ENCODE assay signal across 9 cellular contexts in genomic region chr3:122795674-122795969, GRCh38. TPM values are rescaled to one million over a fixed set of nuclear protein-coding genes. Genes with fewer than 3 reads are reported as not detected.
DNase-seq lines count a peak whose midpoint lies in the region; ATAC-seq and TF ChIP-seq lines count a peak whose summit lies in the region.
"Had no signal": no experiment of that assay in that cellular context is flagged by ENCODE, and none has a peak within 500 bp of the region (broad histone marks: within the 10 kb centered on the region; RNA-seq: fewer than 3 reads in every experiment).

No MANE protein-coding gene starts in this region.

- H3K4me3 Mint-ChIP-seq in activated CD4-positive, alpha-beta T cell treated with anti-CD3 and anti-CD28 coated beads, Interleukin-2, amount 10 ng/mL, durations not matched to agents 24 days and 14 days, result peak overlapping the region; percentile 90

- no peak for ATAC-seq in left lung

- no peaks in the 10 kb centered on the region for H3K9me3 Mint-ChIP-seq in activated CD4-positive, alpha-beta T cell treated with anti-CD3 and anti-CD28 coated beads, Interleukin-2, amount 10 ng/mL, durations not matched to agents 24 days and 14 days

- no peak for DNase-seq in activated CD4-positive, alpha-beta T cell treated with anti-CD3 and anti-CD28 coated beads, Interleukin-2, amount 10 ng/mL, durations not matched to agents 24 days and 14 days
- DNase-seq in activated CD4-positive, alpha-beta T cell treated with anti-CD3 and anti-CD28 coated beads for 1 hour, result no peak
- no peak for DNase-seq in ascending aorta (ENCODE audit: low spot score in 2 of 2)
- DNase-seq in left lung, result no peak
- DNase-seq in NCI-H69 (lab: John Stamatoyannopoulos, UW), result no peak
- no peak for DNase-seq in head of caudate nucleus
- no peak for DNase-seq in NCI-H2081 treated with DMSO at 0.1 percent for 48 hours (lab: John Stamatoyannopoulos, UW)
- DNase-seq: NCI-H1694 treated with DMSO at 0.1 percent for 48 hours had no signal

- intact Hi-C loops in activated CD4-positive, alpha-beta T cell treated with anti-CD3 and anti-CD28 coated beads, Interleukin-2, amount 10 ng/mL, durations not matched to agents 24 days and 14 days (cut with micrococcal nuclease), result loop anchor here (2.0 to 5.0 kb wide), 3 partner anchors 233 to 1249 kb away; partner anchors contain the start of genes DTX3L, FAM162A and PARP9
- intact Hi-C loops in ascending aorta (cut with DNase I), result loop anchor here (2.0 to 10.0 kb wide), 2 partner anchors 241 to 381 kb away; partner anchors contain the start of gene WDR5B
- intact Hi-C loops in left lung (cut with DNase I), result no loop called here
- intact Hi-C loops in head of caudate nucleus (cut with DNase I), result no loop called here

- H3K9me3 ChIP-seq in ascending aorta (no peaks in the 10 kb centered on the region), left lung (no peaks in the 10 kb centered on the region), thymus (ENCODE audit: control insufficient read depth) (no peaks in the 10 kb centered on the region)

- no peak for TF ChIP-seq CTCF in ascending aorta (IDR thresholded peaks at IDR 0.05)
- TF ChIP-seq CTCF in left lung (IDR thresholded peaks at IDR 0.05), result no peak

- H3K4me1 ChIP-seq in ascending aorta, result peaks cover 3 to 5% of the 10 kb centered on the region in 2 donors
- peaks cover 5 to 40% of the 10 kb centered on the region in 2 donors for H3K4me1 ChIP-seq in left lung
- peaks cover 20% of the 10 kb centered on the region for H3K4me1 ChIP-seq in thymus (ENCODE audit: control insufficient read depth, insufficient read depth, low read length)

- 57% methylated on average over 10 of the region's 10 CpGs for WGBS in thymus

- H3K27me3 Mint-ChIP-seq in activated CD4-positive, alpha-beta T cell treated with anti-CD3 and anti-CD28 coated beads, Interleukin-2, amount 10 ng/mL, durations not matched to agents 24 days and 14 days, result no peaks in the 10 kb centered on the region

- H3K27ac ChIP-seq in ascending aorta (peak overlapping the region; percentile 96 to 100), left lung (peak overlapping the region; percentile 92 to 97), thymus (ENCODE audit: low read depth) (no peak overlapping the region)

- peaks cover 5% of the 10 kb centered on the region for H3K36me3 Mint-ChIP-seq in activated CD4-positive, alpha-beta T cell treated with anti-CD3 and anti-CD28 coated beads, Interleukin-2, amount 10 ng/mL, durations not matched to agents 24 days and 14 days (ENCODE audit: low read depth)

- H3K36me3 ChIP-seq in ascending aorta (no peaks in the 10 kb centered on the region), left lung (no peaks in the 10 kb centered on the region), thymus (ENCODE audit: control insufficient read depth, insufficient read depth) (no peaks in the 10 kb centered on the region)

- H3K27me3 ChIP-seq in ascending aorta, result no peaks in the 10 kb centered on the region
- H3K27me3 ChIP-seq in left lung, result no peaks in the 10 kb centered on the region
- H3K27me3 ChIP-seq in thymus (ENCODE audit: control insufficient read depth, insufficient read depth), result no peaks in the 10 kb centered on the region

- H3K4me3 ChIP-seq in ascending aorta, result peak overlapping the region; percentile 89 to 98
- H3K4me3 ChIP-seq in left lung, result peak overlapping the region; percentile 76 to 81
- peak overlapping the region; percentile 91 for H3K4me3 ChIP-seq in thymus (ENCODE audit: low read length)

- H3K4me1 Mint-ChIP-seq in activated CD4-positive, alpha-beta T cell treated with anti-CD3 and anti-CD28 coated beads, Interleukin-2, amount 10 ng/mL, durations not matched to agents 24 days and 14 days, result peaks cover 32% of the 10 kb centered on the region

- peak overlapping the region; percentile 6 for H3K27ac Mint-ChIP-seq in activated CD4-positive, alpha-beta T cell treated with anti-CD3 and anti-CD28 coated beads, Interleukin-2, amount 10 ng/mL, durations not matched to agents 24 days and 14 days

RNA-seq across cellular contexts. Expression of gene SLC49A4, which starts 0.8 kb away (rescaled TPM):
- 1.4 and 1.5 TPM in 2 replicates for total RNA-seq in activated CD4-positive, alpha-beta T cell treated with anti-CD3 and anti-CD28 coated beads, Interleukin-2, amount 10 ng/mL, durations not matched to agents 24 days and 14 days
- total RNA-seq in ascending aorta (3.2 TPM), left lung (10 to 100 TPM; 12.3 to 19.2 TPM)
- 5.9 TPM for polyA plus RNA-seq in thymus

RNA-seq across cellular contexts. Expression of gene HSPBAP1, which starts 2.0 kb away (rescaled TPM):
- 7.5 and 8.7 TPM in 2 replicates for total RNA-seq in activated CD4-positive, alpha-beta T cell treated with anti-CD3 and anti-CD28 coated beads, Interleukin-2, amount 10 ng/mL, durations not matched to agents 24 days and 14 days
- total RNA-seq in ascending aorta, result 2.4 TPM
- total RNA-seq in left lung, result 10 to 100 TPM in 1 of 2 donors, 1 to 10 TPM in 1; 8.2 to 15.0 TPM
- 37.7 TPM for polyA plus RNA-seq in thymus

Comparison
In these comparisons a context has a peak if more than half of its experiments do, and no peak if none do; other contexts are left out.
1. intact Hi-C loops: an anchor here in activated CD4-positive, alpha-beta T cell treated with anti-CD3 and anti-CD28 coated beads, Interleukin-2, amount 10 ng/mL, durations not matched to agents 24 days and 14 days (2.0 to 5.0 kb wide) and ascending aorta (2.0 to 10.0 kb wide); none called in left lung and head of caudate nucleus.